15 cellular contexts compared by ENCODE assay signal in the genomic region with DNA sequence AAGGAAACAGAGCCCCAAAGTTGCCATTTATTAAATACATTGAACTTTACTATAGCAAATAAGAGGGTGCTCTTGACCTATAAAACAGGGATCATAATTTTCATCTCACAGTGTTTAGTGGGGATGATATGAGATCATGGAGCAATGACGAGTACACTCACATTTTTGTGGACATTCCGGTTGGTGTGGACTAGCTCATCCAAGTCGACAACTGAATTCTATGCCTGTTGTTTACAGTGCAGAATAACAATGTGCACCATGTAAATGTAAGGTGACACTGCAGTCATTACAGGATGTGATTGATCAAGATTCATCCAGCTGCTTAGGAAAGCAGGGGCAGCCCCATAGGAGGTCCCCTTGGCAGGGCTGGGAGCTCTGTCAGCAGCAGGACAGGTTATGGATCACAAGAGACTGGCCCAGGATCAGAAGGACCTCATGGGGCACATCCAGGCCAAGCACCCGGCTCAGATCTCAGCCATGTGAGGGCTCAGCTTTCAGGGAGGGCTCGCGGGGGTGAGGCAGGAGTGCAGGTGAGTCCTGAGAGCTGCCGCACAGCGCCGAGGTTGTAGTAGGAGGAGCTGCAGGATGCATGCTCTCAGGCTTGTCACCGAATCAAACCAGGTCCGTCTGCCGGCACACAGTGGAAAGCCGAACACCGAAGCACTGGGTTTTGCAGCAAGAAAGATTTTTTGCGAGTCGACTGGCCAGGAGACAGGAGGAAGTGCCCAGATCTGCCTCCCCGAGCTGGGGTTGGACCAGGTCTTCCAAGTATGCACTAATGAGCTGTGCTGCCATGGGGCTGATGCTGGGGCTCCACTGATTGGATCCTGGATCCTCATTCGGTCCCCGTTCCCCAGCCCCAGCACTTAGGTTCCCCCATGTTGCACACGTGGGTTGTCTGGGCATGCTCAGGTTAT.
"Had no signal": no experiment of that assay in that cellular context is flagged by ENCODE, and none has a peak within 500 bp of the region (broad histone marks: within the 10 kb centered on the region; RNA-seq: fewer than 3 reads in every experiment).

No MANE protein-coding gene starts in this region.

- H3K36me3 ChIP-seq: heart right ventricle, ovary, tibial artery, vagina had no signal

- H3K4me3 ChIP-seq: heart right ventricle, ovary, smooth muscle cell, tibial artery, vagina had no signal

- ATAC-seq: stimulated activated effector memory CD8-positive, alpha-beta T cell treated with anti-CD3 and anti-CD28 coated beads, Interleukin-12 subunit alpha, Interleukin-12 subunit beta, amount 100 ng/mL, for 72 hours had no signal

- H3K27me3 ChIP-seq: ovary, vagina had no signal

- DNase-seq: activated CD4-positive, alpha-beta T cell treated with anti-CD3 and anti-CD28 coated beads, Interleukin-2, amount 10 ng/mL, durations not matched to agents 7 days and 5 days; activated CD8-positive, alpha-beta memory T cell treated with anti-CD3 and anti-CD28 coated beads for 24 hours; activated naive CD4-positive, alpha-beta T cell treated with anti-CD3 and anti-CD28 coated beads for 36 hours; central memory CD4-positive, alpha-beta T cell; cortex of kidney; effector CD8-positive, alpha-beta T cell; foreskin melanocyte; heart right ventricle; ovary; retina had no signal

- H3K27ac ChIP-seq: heart right ventricle, ovary, tibial artery, vagina had no signal

- H3K4me1 ChIP-seq: heart right ventricle, tibial artery, vagina had no signal

- FAIRE-seq: islet of Langerhans had no signal

- H3K4me2 ChIP-seq: smooth muscle cell had no signal

- H3K9me3 ChIP-seq: ovary, tibial artery, vagina had no signal
